ENCODE assay signal across 1 cellular context in genomic region chr2:45993476-45993991, GRCh38.
TF ChIP-seq lines count a peak whose summit lies in the region.

No MANE protein-coding gene starts in this region.

TF ChIP-seq in GM23338, 12 proteins besides CTCF, POLR2A, EP300 and RAD21 (continued from another document):
- TF ChIP-seq ZNF462 (CRISPR knock-in tag; IDR thresholded peaks at IDR 0.05) (no peak), ETS1 (IDR thresholded peaks at IDR 0.05) (no peak), EZH2 (IDR thresholded peaks at IDR 0.05; ENCODE audit: low read depth, unreplicated experiment) (no peak), EZH2phosphoT487 (IDR thresholded peaks at IDR 0.05; ENCODE audit: unreplicated experiment) (no peak), POLR2AphosphoS5 (IDR thresholded peaks at IDR 0.05; ENCODE audit: low read depth) (no peak), ZNF331 (CRISPR knock-in tag; IDR thresholded peaks at IDR 0.05; ENCODE audit: low read depth) (no peak), NANOG (IDR thresholded peaks at IDR 0.05; ENCODE audit: borderline replicate concordance) (no peak), REST (IDR thresholded peaks at IDR 0.05; ENCODE audit: unreplicated experiment) (no peak), ZNF114 (CRISPR knock-in tag; IDR thresholded peaks at IDR 0.05) (no peak), JUNB (IDR thresholded peaks at IDR 0.05; ENCODE audit: unreplicated experiment) (no peak), STAT1 (IDR thresholded peaks at IDR 0.05; ENCODE audit: unreplicated experiment) (no peak)
